In genomic region chr2:116680537-116680936, GRCh38 we compare ENCODE assay signal across 22 cellular contexts.
"Had no signal": no experiment of that assay in that cellular context is flagged by ENCODE, and none has a peak within 500 bp of the region (broad histone marks: within the 10 kb centered on the region; RNA-seq: fewer than 3 reads in every experiment).

No MANE protein-coding gene starts in this region.

- H3K4me3 ChIP-seq: coronary artery, esophagus squamous epithelium, gastrocnemius medialis, heart right ventricle, left lung, lower lobe of right lung, mucosa of descending colon had no signal

- H3K27me3 ChIP-seq: esophagus squamous epithelium, gastrocnemius medialis, heart right ventricle, left lung had no signal

- H3K27ac ChIP-seq: coronary artery, epithelial cell of prostate, esophagus squamous epithelium, gastrocnemius medialis, heart right ventricle, left lung, lower lobe of right lung had no signal

- H3K9me3 ChIP-seq: esophagus squamous epithelium, lower lobe of right lung, mucosa of descending colon had no signal

- H3K36me3 ChIP-seq: esophagus squamous epithelium, gastrocnemius medialis, heart right ventricle, left lung, lower lobe of right lung had no signal

- ATAC-seq: effector memory CD8-positive, alpha-beta T cell; esophagus mucosa; gastrocnemius medialis; heart right ventricle; left cardiac atrium; left lung; left ventricle myocardium superior; lower lobe of right lung; mucosa of descending colon had no signal

- DNase-seq: effector CD8-positive, alpha-beta T cell; effector memory CD8-positive, alpha-beta T cell; endodermal cell; erythroblast; esophagus squamous epithelium; foreskin fibroblast; foreskin melanocyte; gastrocnemius medialis; glutamatergic neuron; head of caudate nucleus; heart right ventricle; hippocampal formation; left cardiac atrium; left lung; left ventricle myocardium superior; lower lobe of right lung; mesenchymal stem cell; mucosa of descending colon; naive B cell had no signal

- H3K4me1 ChIP-seq: esophagus squamous epithelium, gastrocnemius medialis, heart right ventricle, left lung, lower lobe of right lung had no signal
